17 cellular contexts compared by ENCODE assay signal in the genomic region with DNA sequence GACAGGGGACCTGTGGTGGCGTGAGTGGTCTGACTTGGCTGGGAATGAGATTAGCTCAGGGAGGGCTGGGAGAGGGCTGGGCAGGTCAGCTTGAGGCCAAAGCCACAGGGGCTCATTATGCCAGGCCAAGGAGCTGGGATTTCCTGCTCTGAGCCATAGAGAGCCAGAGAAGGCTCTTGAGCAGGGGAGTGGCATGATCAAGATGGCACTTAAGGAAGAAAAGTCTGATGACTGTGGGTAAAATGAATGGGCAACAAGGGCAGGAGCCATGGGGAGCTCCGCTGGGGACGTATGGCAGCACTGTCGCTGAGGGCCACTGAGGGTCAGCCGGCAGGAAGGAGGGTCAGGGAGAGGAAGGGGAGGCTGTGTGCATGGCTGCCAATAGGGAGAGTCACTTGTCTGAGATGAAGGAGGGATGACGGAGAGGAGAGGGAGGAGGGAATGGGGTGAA. TPM values are rescaled to one million over a fixed set of nuclear protein-coding genes. Genes with fewer than 3 reads are reported as not detected.
DNase-seq lines count a peak whose midpoint lies in the region; ATAC-seq and TF ChIP-seq lines count a peak whose summit lies in the region.
"Had no signal": no experiment of that assay in that cellular context is flagged by ENCODE, and none has a peak within 500 bp of the region (broad histone marks: within the 10 kb centered on the region; RNA-seq: fewer than 3 reads in every experiment).

No MANE protein-coding gene starts in this region.

- TF ChIP-seq CTCF in HEK293 (tag by site-specific recombination; IDR thresholded peaks at IDR 0.05): no peak
- TF ChIP-seq CTCF in spleen (IDR thresholded peaks at IDR 0.05 in 8 of 11, conservative IDR thresholded peaks at IDR 0.05 in 3 of 11): no peak

- no peak overlapping the region for H3K4me3 ChIP-seq in HEK293 (ENCODE audit: low read depth, low read length)
- H3K4me3 ChIP-seq in spleen: no peak overlapping the region
- H3K4me3 ChIP-seq: GM12878 had no signal

- no peaks in the 10 kb centered on the region for H3K27me3 ChIP-seq in spleen (replicated peaks in 1 of 7)

- intact Hi-C loops in spleen (cut with DNase I; ENCODE audit: low total_unique reads): no loop called here

- H3K9me3 ChIP-seq in HEK293 (ENCODE audit: control insufficient read depth, insufficient read depth, low read depth, low read length) (no peaks in the 10 kb centered on the region), spleen (no peaks in the 10 kb centered on the region)
- H3K9me3 ChIP-seq: Caco-2 had no signal

- H3K36me3 ChIP-seq in HEK293 (ENCODE audit: control insufficient read depth in 2 of 2, insufficient read depth in 1 of 2, low read length in 2 of 2) (no peaks in the 10 kb centered on the region), spleen (no peaks in the 10 kb centered on the region)

- WGBS in spleen, 5 donors: 51 to 77% (median 65%) methylated on average over 6 of the region's 6 CpGs

- CTCF ChIA-PET in HEK293 (lab: Yijun Ruan, JAX): interaction anchor here (0.7 kb wide), 1 partner anchor 1368 kb away, joined by 8 read pairs; no protein-coding TSS in a partner anchor

- ATAC-seq in left lobe of liver: no peak
- no peak for ATAC-seq in GM18511 (IDR thresholded peaks at IDR 0.05; ENCODE audit: unreplicated experiment)
- ATAC-seq in HG02571 (IDR thresholded peaks at IDR 0.05; ENCODE audit: unreplicated experiment): no peak
- no peak for ATAC-seq in HG03045 (IDR thresholded peaks at IDR 0.05; ENCODE audit: unreplicated experiment)
- ATAC-seq: GM12878 had no signal

- no peak overlapping the region for H3K27ac ChIP-seq in HEK293 (ENCODE audit: extremely low read depth, low read depth, low read length)
- peak overlapping the region in 3 of 8 donors; percentile 15 to 54 (median 26) for H3K27ac ChIP-seq in spleen
- H3K27ac ChIP-seq: HL-60 had no signal

- no peak for TF ChIP-seq POLR2A in spleen (IDR thresholded peaks at IDR 0.05)

- peak; percentile 17 for DNase-seq in activated CD8-positive, alpha-beta memory T cell treated with anti-CD3 and anti-CD28 coated beads, Interleukin-2, amount 50 U/mL, for 48 hours
- no peak for DNase-seq in activated CD8-positive, alpha-beta memory T cell treated with anti-CD3 and anti-CD28 coated beads for 24 hours
- DNase-seq in left lobe of liver (ENCODE audit: low spot score) (peak; percentile 41), spleen (peak; percentile 69)
- DNase-seq: KG1; NCI-H1092; NCI-H1694 treated with DMSO at 0.1 percent for 48 hours; NCI-H345; NK-92 treated with Interleukin-12 subunit alpha and Interleukin-12 subunit beta, amount 100 ng/mL, for 24 hours had no signal

- H3K4me1 ChIP-seq in HEK293 (ENCODE audit: control insufficient read depth, insufficient read depth, low read length): no peaks in the 10 kb centered on the region
- H3K4me1 ChIP-seq in spleen: peaks cover 0 to 44% (median 11%) of the 10 kb centered on the region in 6 donors
- H3K4me1 ChIP-seq: Caco-2 had no signal

- POLR2A ChIA-PET in HEK293 (lab: Yijun Ruan, JAX): no interaction called here

TF ChIP-seq in HEK293, 187 proteins besides CTCF, POLR2A, EP300 and RAD21:
- TF ChIP-seq PRDM1 (tag by site-specific recombination; IDR thresholded peaks at IDR 0.05) (no peak), ZNF16 (tag by site-specific recombination; IDR thresholded peaks at IDR 0.05; ENCODE audit: low read depth) (peak; percentile 42)

RNA-seq across cellular contexts. Expression of a gene that starts 5.8 kb away (rescaled TPM):
- total RNA-seq in left lobe of liver: not detected
- total RNA-seq in spleen: 1 to 10 TPM in 1 of 7 donors, under 1 TPM in 4, not detected in 2; 0.20 to 1.1 (median 0.42) TPM
- polyA plus RNA-seq in spleen: under 1 TPM in 2 of 3 donors, not detected in 1; 0.03 to 0.42 TPM
- total RNA-seq: Caco-2, GM12878, MCF 10A had no signal
- polyA plus RNA-seq: GM12878 had no signal
